Comparison of ENCODE assay signal across 8 cellular contexts in the genomic region with DNA sequence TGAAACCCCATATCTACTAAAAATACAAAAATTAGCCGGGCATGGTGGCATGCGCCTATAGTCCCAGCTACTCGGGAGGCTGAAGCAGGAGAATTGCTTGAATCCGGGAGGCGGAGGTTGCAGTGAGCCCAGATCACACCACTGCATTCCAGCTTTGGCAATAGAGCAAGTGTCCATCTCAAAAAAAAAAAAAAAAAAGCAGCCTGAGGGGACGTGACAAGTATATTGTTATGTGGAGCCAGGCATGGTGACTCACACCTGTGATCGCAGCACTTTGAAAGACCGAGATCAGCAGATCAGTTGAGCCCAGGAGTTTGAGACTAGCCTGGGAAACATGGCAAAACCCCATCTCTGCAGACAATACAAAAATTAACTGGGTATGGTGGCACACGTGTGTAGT. TPM values are rescaled to one million over a fixed set of nuclear protein-coding genes. Genes with fewer than 3 reads are reported as not detected.
"Had no signal": no experiment of that assay in that cellular context is flagged by ENCODE, and none has a peak within 500 bp of the region (broad histone marks: within the 10 kb centered on the region; RNA-seq: fewer than 3 reads in every experiment).

No MANE protein-coding gene starts in this region.

RNA-seq across cellular contexts. Expression of gene THRSP, which starts 35.2 kb away (rescaled TPM):
- total RNA-seq: activated CD4-positive, alpha-beta T cell treated with anti-CD3 and anti-CD28 coated beads, Interleukin-2, amount 10 ng/mL, durations not matched to agents 24 days and 14 days; activated CD8-positive, alpha-beta T cell treated with anti-CD3 and anti-CD28 coated beads for 36 hours; activated naive CD8-positive, alpha-beta T cell treated with anti-CD3 and anti-CD28 coated beads for 36 hours; activated T-helper 17 cell treated with anti-CD3 and anti-CD28 coated beads, Interleukin-2, amount 50 U/mL, for 72 hours; endodermal cell; kidney epithelial cell; naive thymus-derived CD8-positive, alpha-beta T cell; upper lobe of right lung had no signal
- polyA plus RNA-seq: naive thymus-derived CD8-positive, alpha-beta T cell had no signal
